ENCODE assay signal across 12 cellular contexts in genomic region chr22:46941958-46942815, GRCh38.
DNase-seq lines count a peak whose midpoint lies in the region; ATAC-seq and TF ChIP-seq lines count a peak whose summit lies in the region.
"Had no signal": no experiment of that assay in that cellular context is flagged by ENCODE, and none has a peak within 500 bp of the region (broad histone marks: within the 10 kb centered on the region; RNA-seq: fewer than 3 reads in every experiment).

No MANE protein-coding gene starts in this region.

- no peak overlapping the region for H3K4me3 Mint-ChIP-seq in osteocyte (ENCODE audit: unreplicated experiment)
- H3K4me3 Mint-ChIP-seq: activated naive CD8-positive, alpha-beta T cell treated with anti-CD3 and anti-CD28 coated beads, Interleukin-2, amount 10 ng/mL, durations not matched to agents 7 days and 5 days; stimulated activated effector memory CD8-positive, alpha-beta T cell treated with anti-CD3 and anti-CD28 coated beads, Interleukin-12 subunit alpha, Interleukin-12 subunit beta, amount 100 ng/mL, for 72 hours had no signal

- peaks cover 8% of the 10 kb centered on the region for H3K36me3 Mint-ChIP-seq in osteocyte (ENCODE audit: unreplicated experiment)

- peak overlapping the region; percentile 50 to 81 (median 67); a peak in 21 of 22 replicates for H3K27ac ChIP-seq in BLaER1 treated with 17β-estradiol and CSF1 and Interleukin-3, amounts not matched to agents 10 nM and 100 nM
- H3K27ac ChIP-seq in SK-N-MC (peak overlapping the region; percentile 87), heart left ventricle (peak overlapping the region; percentile 61 to 90 (median 78))

- peaks cover 0 to 5% (median 0%) of the 10 kb centered on the region in 11 experiments; a peak in 2 of 22 replicates for H3K9me3 ChIP-seq in BLaER1 treated with 17β-estradiol and CSF1 and Interleukin-3, amounts not matched to agents 10 nM and 100 nM (replicated peaks in 1 of 11)
- H3K9me3 ChIP-seq in SK-N-MC (ENCODE audit: low read depth, low read length) (no peaks in the 10 kb centered on the region; the same call in 1 of the 2 replicates), heart left ventricle (no peaks in the 10 kb centered on the region)

- ATAC-seq in heart left ventricle = peak; percentile 64 to 93 (median 78)
- ATAC-seq: stimulated activated effector memory CD8-positive, alpha-beta T cell treated with anti-CD3 and anti-CD28 coated beads, Interleukin-12 subunit alpha, Interleukin-12 subunit beta, amount 100 ng/mL, for 72 hours had no signal

- H4K20me1 ChIP-seq in BLaER1 treated with 17β-estradiol and CSF1 and Interleukin-3, amounts not matched to agents 10 nM and 100 nM = peaks cover 0 to 36% (median 19%) of the 10 kb centered on the region in 11 experiments; a peak in 15 of 22 replicates

- H3K4me2 ChIP-seq in BLaER1 treated with 17β-estradiol and CSF1 and Interleukin-3, amounts not matched to agents 10 nM and 100 nM = peak overlapping the region; percentile 70 to 90 (median 74)

- H3K27ac Mint-ChIP-seq in osteocyte (ENCODE audit: unreplicated experiment) = peak overlapping the region; percentile 0
- H3K27ac Mint-ChIP-seq: activated naive CD8-positive, alpha-beta T cell treated with anti-CD3 and anti-CD28 coated beads, Interleukin-2, amount 10 ng/mL, durations not matched to agents 7 days and 5 days; stimulated activated effector memory CD8-positive, alpha-beta T cell treated with anti-CD3 and anti-CD28 coated beads, Interleukin-12 subunit alpha, Interleukin-12 subunit beta, amount 100 ng/mL, for 72 hours had no signal

- no peaks in the 10 kb centered on the region for H3K27me3 Mint-ChIP-seq in osteocyte (ENCODE audit: unreplicated experiment)
- H3K27me3 Mint-ChIP-seq: activated naive CD8-positive, alpha-beta T cell treated with anti-CD3 and anti-CD28 coated beads, Interleukin-2, amount 10 ng/mL, durations not matched to agents 7 days and 5 days had no signal

- no peaks in the 10 kb centered on the region for H3K9me3 Mint-ChIP-seq in osteocyte (ENCODE audit: unreplicated experiment)
- H3K9me3 Mint-ChIP-seq: activated naive CD8-positive, alpha-beta T cell treated with anti-CD3 and anti-CD28 coated beads, Interleukin-2, amount 10 ng/mL, durations not matched to agents 7 days and 5 days; stimulated activated effector memory CD8-positive, alpha-beta T cell treated with anti-CD3 and anti-CD28 coated beads, Interleukin-12 subunit alpha, Interleukin-12 subunit beta, amount 100 ng/mL, for 72 hours had no signal

- intact Hi-C loops in heart left ventricle (cut with DNase I) = loop anchor here in 2 of 10 donors (2.0 to 10.0 kb wide), 3 partner anchors 29 to 97 kb away; no protein-coding TSS in a partner anchor

- peak overlapping the region in 6 of 10 experiments; percentile 7 to 36 (median 21); a peak in 7 of 20 replicates for H3K4me3 ChIP-seq in BLaER1 treated with 17β-estradiol and CSF1 and Interleukin-3, amounts not matched to agents 10 nM and 100 nM
- H3K4me3 ChIP-seq in SK-N-MC = peak overlapping the region; percentile 70
- peak overlapping the region in 9 of 12 donors; percentile 15 to 44 (median 23) for H3K4me3 ChIP-seq in heart left ventricle

- peaks cover 4% of the 10 kb centered on the region for H3K4me1 Mint-ChIP-seq in osteocyte (ENCODE audit: unreplicated experiment)
- H3K4me1 Mint-ChIP-seq: activated naive CD8-positive, alpha-beta T cell treated with anti-CD3 and anti-CD28 coated beads, Interleukin-2, amount 10 ng/mL, durations not matched to agents 7 days and 5 days had no signal

- H3K27me3 ChIP-seq in BLaER1 treated with 17β-estradiol and CSF1 and Interleukin-3, amounts not matched to agents 10 nM and 100 nM = no peaks in the 10 kb centered on the region
- H3K27me3 ChIP-seq in heart left ventricle = no peaks in the 10 kb centered on the region

- no peak for TF ChIP-seq POLR2A in heart left ventricle (IDR thresholded peaks at IDR 0.05)

- TF ChIP-seq CTCF in heart left ventricle (IDR thresholded peaks at IDR 0.05) (no peak), osteocyte (IDR thresholded peaks at IDR 0.05) (no peak)

- 54 to 60% (median 58%) methylated on average over 21 of the region's 21 CpGs for WGBS in heart left ventricle, 4 donors

- peaks cover 10 to 69% (median 27%) of the 10 kb centered on the region in 11 experiments; a peak in 18 of 22 replicates for H3K36me3 ChIP-seq in BLaER1 treated with 17β-estradiol and CSF1 and Interleukin-3, amounts not matched to agents 10 nM and 100 nM
- H3K36me3 ChIP-seq in SK-N-MC (ENCODE audit: insufficient read depth, low read length) = no peaks in the 10 kb centered on the region
- no peaks in the 10 kb centered on the region for H3K36me3 ChIP-seq in heart left ventricle

- DNase-seq in SK-N-MC (ENCODE audit: low read depth, low spot score) (no peak), heart left ventricle (peak; percentile 38 to 69 (median 62)), osteocyte (ENCODE audit: extremely low spot score, unreplicated experiment) (no peak), DMS79 (lab: John Stamatoyannopoulos, UW) (no peak), NCI-H1436 (lab: John Stamatoyannopoulos, UW) (no peak), NK-92 (lab: John Stamatoyannopoulos, UW; ENCODE audit: unreplicated experiment) (no peak)
- no peak for DNase-seq in activated effector memory CD4-positive, alpha-beta T cell treated with Interleukin-2 at 50 U/mL for 16 hours
- DNase-seq: activated naive CD8-positive, alpha-beta T cell treated with anti-CD3 and anti-CD28 coated beads, Interleukin-2, amount 10 ng/mL, durations not matched to agents 7 days and 5 days; mammary epithelial cell; NCI-H2171 had no signal

- H3K4me1 ChIP-seq in BLaER1 treated with 17β-estradiol and CSF1 and Interleukin-3, amounts not matched to agents 10 nM and 100 nM = peaks cover 29 to 44% (median 41%) of the 10 kb centered on the region in 10 experiments
- peaks cover 0 to 18% (median 5%) of the 10 kb centered on the region in 12 donors for H3K4me1 ChIP-seq in heart left ventricle

- peak overlapping the region; percentile 20 to 70 (median 60); a peak in 20 of 22 replicates for H3K9ac ChIP-seq in BLaER1 treated with 17β-estradiol and CSF1 and Interleukin-3, amounts not matched to agents 10 nM and 100 nM
- peak overlapping the region; percentile 61 for H3K9ac ChIP-seq in SK-N-MC (ENCODE audit: insufficient read length)

Comparison
In these comparisons a context has a peak if more than half of its experiments do, and no peak if none do; other contexts are left out.
1. DNase-seq: peak in heart left ventricle (5 of 5); none in SK-N-MC (single experiment), osteocyte (single experiment), DMS79 (single experiment), activated effector memory CD4-positive, alpha-beta T cell treated with Interleukin-2 at 50 U/mL for 16 hours (single experiment), NCI-H1436 (single experiment) and NK-92 (single experiment).
2. Peak in every context shown above with its lines, with median percentiles within 50 percentile points of each other: H3K27ac ChIP-seq and H3K4me3 ChIP-seq.